ENCODE assay signal across 1 cellular context in the genomic region with DNA sequence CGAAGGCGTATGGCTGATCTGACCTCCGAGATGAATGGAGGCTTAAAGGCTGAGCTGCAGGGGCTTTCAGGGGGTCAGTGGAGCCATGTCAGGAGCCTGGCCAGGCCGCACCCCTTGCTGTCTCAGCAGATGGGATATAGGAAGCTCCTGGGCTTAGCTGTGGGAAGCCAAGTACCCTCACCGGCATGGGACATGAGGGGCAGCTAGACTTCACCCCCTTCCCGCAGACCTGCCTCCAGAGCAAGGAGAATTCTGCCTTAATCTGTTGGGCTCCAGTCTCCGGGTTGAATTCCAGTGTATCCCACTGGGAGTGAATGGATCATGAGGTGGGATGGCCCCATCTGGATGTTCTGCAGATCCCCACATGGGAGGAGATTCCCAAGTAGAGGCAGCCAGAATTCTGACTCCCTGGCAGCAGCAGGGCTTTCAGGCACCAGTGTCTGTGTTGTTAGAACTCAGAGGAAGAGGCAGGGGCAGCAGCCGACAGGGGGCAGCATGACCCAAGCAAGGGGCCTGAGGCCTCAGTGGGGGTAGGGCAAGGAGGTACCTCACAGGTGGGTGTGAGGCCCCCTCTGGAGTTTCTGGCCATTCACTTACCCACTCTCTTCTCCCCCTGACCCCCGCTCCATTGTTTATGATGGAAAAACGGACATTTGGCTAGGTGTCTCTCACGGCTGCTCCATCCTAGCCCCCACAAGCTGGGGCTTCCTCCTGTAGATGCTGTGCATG.
TF ChIP-seq lines count a peak whose summit lies in the region.

No MANE protein-coding gene starts in this region.

TF ChIP-seq in Ishikawa, 13 proteins besides CTCF, POLR2A, EP300 and RAD21 (continued from another document):
- TF ChIP-seq, protein P1, sequence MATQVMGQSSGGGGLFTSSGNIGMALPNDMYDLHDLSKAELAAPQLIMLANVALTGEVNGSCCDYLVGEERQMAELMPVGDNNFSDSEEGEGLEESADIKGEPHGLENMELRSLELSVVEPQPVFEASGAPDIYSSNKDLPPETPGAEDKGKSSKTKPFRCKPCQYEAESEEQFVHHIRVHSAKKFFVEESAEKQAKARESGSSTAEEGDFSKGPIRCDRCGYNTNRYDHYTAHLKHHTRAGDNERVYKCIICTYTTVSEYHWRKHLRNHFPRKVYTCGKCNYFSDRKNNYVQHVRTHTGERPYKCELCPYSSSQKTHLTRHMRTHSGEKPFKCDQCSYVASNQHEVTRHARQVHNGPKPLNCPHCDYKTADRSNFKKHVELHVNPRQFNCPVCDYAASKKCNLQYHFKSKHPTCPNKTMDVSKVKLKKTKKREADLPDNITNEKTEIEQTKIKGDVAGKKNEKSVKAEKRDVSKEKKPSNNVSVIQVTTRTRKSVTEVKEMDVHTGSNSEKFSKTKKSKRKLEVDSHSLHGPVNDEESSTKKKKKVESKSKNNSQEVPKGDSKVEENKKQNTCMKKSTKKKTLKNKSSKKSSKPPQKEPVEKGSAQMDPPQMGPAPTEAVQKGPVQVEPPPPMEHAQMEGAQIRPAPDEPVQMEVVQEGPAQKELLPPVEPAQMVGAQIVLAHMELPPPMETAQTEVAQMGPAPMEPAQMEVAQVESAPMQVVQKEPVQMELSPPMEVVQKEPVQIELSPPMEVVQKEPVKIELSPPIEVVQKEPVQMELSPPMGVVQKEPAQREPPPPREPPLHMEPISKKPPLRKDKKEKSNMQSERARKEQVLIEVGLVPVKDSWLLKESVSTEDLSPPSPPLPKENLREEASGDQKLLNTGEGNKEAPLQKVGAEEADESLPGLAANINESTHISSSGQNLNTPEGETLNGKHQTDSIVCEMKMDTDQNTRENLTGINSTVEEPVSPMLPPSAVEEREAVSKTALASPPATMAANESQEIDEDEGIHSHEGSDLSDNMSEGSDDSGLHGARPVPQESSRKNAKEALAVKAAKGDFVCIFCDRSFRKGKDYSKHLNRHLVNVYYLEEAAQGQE (IDR thresholded peaks at IDR 0.05; ENCODE audit: low read depth), result no peak
